ENCODE assay signal across 1 cellular context in genomic region chr10:600876-601275, GRCh38.
TF ChIP-seq lines count a peak whose summit lies in the region.

No MANE protein-coding gene starts in this region.

TF ChIP-seq in SK-N-SH, 30 proteins besides CTCF, POLR2A, EP300 and RAD21 (continued from another document):
- no peak for TF ChIP-seq USF2 (IDR thresholded peaks at IDR 0.05; ENCODE audit: borderline replicate concordance, low read depth, low read length)
- TF ChIP-seq MEF2A (IDR thresholded peaks at IDR 0.05; ENCODE audit: borderline replicate concordance, low read depth) = no peak
- TF ChIP-seq FOXM1 (IDR thresholded peaks at IDR 0.05; ENCODE audit: low read depth) = no peak
- no peak for TF ChIP-seq RCOR1 (IDR thresholded peaks at IDR 0.05; ENCODE audit: low read length)
- TF ChIP-seq JUND (IDR thresholded peaks at IDR 0.05) = no peak
- TF ChIP-seq RXRA (IDR thresholded peaks at IDR 0.05; ENCODE audit: borderline replicate concordance, low read depth) = no peak
- no peak for TF ChIP-seq MAX (IDR thresholded peaks at IDR 0.05; ENCODE audit: low read depth)
- no peak for TF ChIP-seq YY1 (IDR thresholded peaks at IDR 0.05; ENCODE audit: low read depth)
